In the genomic region with DNA sequence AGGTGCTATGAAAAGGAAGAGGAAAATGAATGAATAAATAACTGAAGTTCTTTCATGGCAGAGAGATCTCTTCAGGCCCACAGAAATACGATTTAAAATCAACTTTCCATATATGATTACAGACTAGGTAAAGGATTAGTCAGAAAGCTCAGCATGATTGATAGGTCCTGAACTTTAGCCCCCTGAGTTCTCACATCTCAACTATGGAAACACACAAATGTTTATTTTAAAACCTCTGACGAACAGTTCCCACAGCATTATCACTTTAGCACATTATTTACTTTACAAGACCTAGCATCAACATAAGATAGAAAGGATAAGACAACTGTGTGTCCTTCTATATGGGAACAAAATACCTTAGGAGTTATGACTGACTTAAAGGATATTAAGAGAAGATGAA, we compare ENCODE assay signal across 27 cellular contexts.
DNase-seq lines count a peak whose midpoint lies in the region; ATAC-seq, FAIRE-seq and TF ChIP-seq lines count a peak whose summit lies in the region.
"Had no signal": no experiment of that assay in that cellular context is flagged by ENCODE, and none has a peak within 500 bp of the region (broad histone marks: within the 10 kb centered on the region; RNA-seq: fewer than 3 reads in every experiment).

No MANE protein-coding gene starts in this region.

- no peak overlapping the region for H4K8ac ChIP-seq in mesendoderm (ENCODE audit: low read depth, low read length)

- H3K27ac ChIP-seq in hepatocyte (no peak overlapping the region), pancreas (no peak overlapping the region), mesendoderm (ENCODE audit: low read depth, low read length) (no peak overlapping the region)
- H3K27ac ChIP-seq: 22Rv1 had no signal

- no peak overlapping the region for H2BK5ac ChIP-seq in mesendoderm (ENCODE audit: low read length)

- H3K4me3 ChIP-seq in hepatocyte (no peak overlapping the region), pancreas (no peak overlapping the region), mesendoderm (ENCODE audit: low read length) (no peak overlapping the region)
- H3K4me3 ChIP-seq: GM12878, HAP-1 had no signal

- FAIRE-seq in pancreas (lab: Jason Lieb, UNC), result no peak
- FAIRE-seq: GM12878 had no signal

- H3K9ac ChIP-seq in mesendoderm (ENCODE audit: low read length), result no peak overlapping the region

- no peak overlapping the region for H2BK120ac ChIP-seq in mesendoderm (ENCODE audit: low read depth, low read length)

- no peak overlapping the region for H2BK15ac ChIP-seq in mesendoderm (replicated peaks; ENCODE audit: low read depth)

- 25% methylated on average over 2 of the region's 2 CpGs for WGBS in hepatocyte (ENCODE audit: low lambda C conversion rate, missing lambda C conversion rate)
- 3 to 6% methylated on average over 2 of the region's 2 CpGs for WGBS in pancreas, 2 donors
- WGBS in mesendoderm (ENCODE audit: extremely low coverage, insufficient coverage, low lambda C conversion rate), result no CpG with 5 or more reads among the region's 2 CpGs

- no peaks in the 10 kb centered on the region for H3K4me1 ChIP-seq in hepatocyte (ENCODE audit: insufficient read depth)
- peaks cover 0 to 4% (median 0%) of the 10 kb centered on the region in 3 donors for H3K4me1 ChIP-seq in pancreas
- peaks cover 3% of the 10 kb centered on the region for H3K4me1 ChIP-seq in mesendoderm (ENCODE audit: control insufficient read depth, low read depth, low read length)
- H3K4me1 ChIP-seq: HAP-1 had no signal

- no peaks in the 10 kb centered on the region for H3K9me3 Mint-ChIP-seq in activated CD4-positive, alpha-beta T cell treated with anti-CD3 and anti-CD28 coated beads, Interleukin-2, amount 10 ng/mL, durations not matched to agents 24 days and 14 days
- H3K9me3 Mint-ChIP-seq: HFFc6 had no signal

- no peak overlapping the region for H4K5ac ChIP-seq in mesendoderm (ENCODE audit: low read length)

- H3K18ac ChIP-seq in mesendoderm (ENCODE audit: low read length), result no peak overlapping the region

- no peaks in the 10 kb centered on the region for H3K79me1 ChIP-seq in mesendoderm (ENCODE audit: low read length)

- H3K27me3 ChIP-seq in hepatocyte (no peaks in the 10 kb centered on the region), pancreas (no peaks in the 10 kb centered on the region), mesendoderm (ENCODE audit: insufficient read depth, low read length, poor library complexity) (no peaks in the 10 kb centered on the region)

- no peaks in the 10 kb centered on the region for H3K27me3 Mint-ChIP-seq in activated CD4-positive, alpha-beta T cell treated with anti-CD3 and anti-CD28 coated beads, Interleukin-2, amount 10 ng/mL, durations not matched to agents 24 days and 14 days

- TF ChIP-seq CTCF in hepatocyte (IDR thresholded peaks at IDR 0.05; ENCODE audit: poor library complexity) (no peak), pancreas (IDR thresholded peaks at IDR 0.05) (no peak)

- H3K4me2 ChIP-seq in hepatocyte (no peak overlapping the region), mesendoderm (ENCODE audit: low read length) (no peak overlapping the region)

- no peak overlapping the region for H3K4me3 Mint-ChIP-seq in activated CD4-positive, alpha-beta T cell treated with anti-CD3 and anti-CD28 coated beads, Interleukin-2, amount 10 ng/mL, durations not matched to agents 24 days and 14 days
- H3K4me3 Mint-ChIP-seq: B cell, CD14-positive monocyte, HFFc6 had no signal

- H3K79me2 ChIP-seq in hepatocyte (no peaks in the 10 kb centered on the region), mesendoderm (ENCODE audit: control insufficient read depth, insufficient read depth, low read length) (no peaks in the 10 kb centered on the region)

- intact Hi-C loops in pancreas (cut with DNase I), result no loop called here
- intact Hi-C loops in activated CD4-positive, alpha-beta T cell treated with anti-CD3 and anti-CD28 coated beads, Interleukin-2, amount 10 ng/mL, durations not matched to agents 24 days and 14 days (cut with micrococcal nuclease), result no loop called here

- no peak overlapping the region for H3K27ac Mint-ChIP-seq in activated CD4-positive, alpha-beta T cell treated with anti-CD3 and anti-CD28 coated beads, Interleukin-2, amount 10 ng/mL, durations not matched to agents 24 days and 14 days
- H3K27ac Mint-ChIP-seq: B cell, CD14-positive monocyte, HFFc6 had no signal

- no peak overlapping the region for H3K4ac ChIP-seq in mesendoderm (ENCODE audit: low read depth, low read length)

- no peaks in the 10 kb centered on the region for H3K9me2 ChIP-seq in hepatocyte (replicated peaks; ENCODE audit: insufficient read depth)

- ATAC-seq in pancreas (peak; percentile 58 to 74 (median 60)), GM21529 (IDR thresholded peaks at IDR 0.05; ENCODE audit: unreplicated experiment) (no peak)
- ATAC-seq: GM12878 had no signal

- H3K56ac ChIP-seq in mesendoderm (ENCODE audit: low read length), result no peak overlapping the region

- H3K9me3 ChIP-seq in hepatocyte (ENCODE audit: low read depth) (no peaks in the 10 kb centered on the region), pancreas (no peaks in the 10 kb centered on the region)
- H3K9me3 ChIP-seq: HAP-1 had no signal

- H2AFZ ChIP-seq in hepatocyte, result no peak overlapping the region

- no peak overlapping the region for H2AK5ac ChIP-seq in mesendoderm (ENCODE audit: low read length)

- H3K4me1 Mint-ChIP-seq in activated CD4-positive, alpha-beta T cell treated with anti-CD3 and anti-CD28 coated beads, Interleukin-2, amount 10 ng/mL, durations not matched to agents 24 days and 14 days, result no peaks in the 10 kb centered on the region
- H3K4me1 Mint-ChIP-seq: B cell had no signal

- H3K36me3 ChIP-seq in hepatocyte (replicated peaks; ENCODE audit: insufficient read depth, low read depth) (no peaks in the 10 kb centered on the region), pancreas (no peaks in the 10 kb centered on the region), mesendoderm (ENCODE audit: control insufficient read depth, insufficient read depth, low read length) (no peaks in the 10 kb centered on the region)
- H3K36me3 ChIP-seq: HAP-1 had no signal

- H3K36me3 Mint-ChIP-seq in activated CD4-positive, alpha-beta T cell treated with anti-CD3 and anti-CD28 coated beads, Interleukin-2, amount 10 ng/mL, durations not matched to agents 24 days and 14 days (ENCODE audit: low read depth), result no peaks in the 10 kb centered on the region
- H3K36me3 Mint-ChIP-seq: CD14-positive monocyte had no signal

- DNase-seq in DMS53 (lab: John Stamatoyannopoulos, UW) (peak; percentile 50), DMS53 treated with DMSO at 0.1 percent for 48 hours (lab: John Stamatoyannopoulos, UW; ENCODE audit: unreplicated experiment) (no peak), LHCN-M2 (ENCODE audit: low read depth) (peak; percentile 19), hepatocyte (ENCODE audit: low spot score) (peak; percentile 12), pancreas (no peak), mesendoderm (no peak)
- DNase-seq in activated CD4-positive, alpha-beta T cell treated with anti-CD3 and anti-CD28 coated beads, Interleukin-2, amount 10 ng/mL, durations not matched to agents 24 days and 14 days, result no peak
- DNase-seq: DMS79, EL, GDM1, GOT3, HFFc6, Karpas-422, MV-4-11, NCI-H1105, NCI-H146, NCI-H1930, NCI-H446, NCI-H526, RPMI8226, SHP77 had no signal

- no peaks in the 10 kb centered on the region for H4K20me1 ChIP-seq in hepatocyte (ENCODE audit: insufficient read depth, poor library complexity, severe bottlenecking)

- no peak overlapping the region for H3K23ac ChIP-seq in mesendoderm (ENCODE audit: low read length)

Comparison
In these comparisons a context has a peak if more than half of its experiments do, and no peak if none do; other contexts are left out.
1. DNase-seq: peak in DMS53 (single experiment), LHCN-M2 (single experiment) and hepatocyte (single experiment); none in DMS53 treated with DMSO at 0.1 percent for 48 hours (single experiment), pancreas (0 of 6), activated CD4-positive, alpha-beta T cell treated with anti-CD3 and anti-CD28 coated beads, Interleukin-2, amount 10 ng/mL, durations not matched to agents 24 days and 14 days (single experiment) and mesendoderm (single experiment).